21 cellular contexts compared by ENCODE assay signal in genomic region chrX:940691-941090, GRCh38.
"Had no signal": no experiment of that assay in that cellular context is flagged by ENCODE, and none has a peak within 500 bp of the region (broad histone marks: within the 10 kb centered on the region; RNA-seq: fewer than 3 reads in every experiment).

No MANE protein-coding gene starts in this region.

- H3K36me3 ChIP-seq: SJSA1 had no signal

- H3K4me2 ChIP-seq: KMS-11, SK-N-SH had no signal

- H3K9ac ChIP-seq: KMS-11, SK-N-SH had no signal

- H3K4me1 ChIP-seq: SJSA1 had no signal

- DNase-seq: activated B cell treated with CpG ODN at 0.5 μM for 24 hours; activated CD4-positive, alpha-beta T cell treated with anti-CD3 and anti-CD28 coated beads, Interleukin-2, amount 10 ng/mL, durations not matched to agents 7 days and 5 days; activated CD4-positive, alpha-beta T cell treated with anti-CD3 and anti-CD28 coated beads, Interleukin-2, amount 50 U/mL, for 48 hours; activated CD8-positive, alpha-beta T cell treated with anti-CD3 and anti-CD28 coated beads, Interleukin-2, amount 10 ng/mL, durations not matched to agents 7 days and 5 days; activated effector memory CD4-positive, alpha-beta T cell treated with Interleukin-2 at 50 U/mL for 16 hours; activated naive CD4-positive, alpha-beta T cell treated with anti-CD3 and anti-CD28 coated beads, Interleukin-2, amount 10 ng/mL, durations not matched to agents 7 days and 5 days; activated naive CD8-positive, alpha-beta T cell treated with anti-CD3 and anti-CD28 coated beads, Interleukin-2, amount 50 U/mL, for 24 hours; activated T-cell treated with anti-CD3 and anti-CD28 coated beads, Interleukin-2, amount 50 U/mL, for 48 hours; anterior cingulate cortex; caudate nucleus; NCI-H1092; NCI-H1436 treated with DMSO at 0.1 percent for 48 hours; NCI-H1694 treated with DMSO at 0.1 percent for 48 hours; NCI-H2029; NCI-H345; NCI-H524 treated with DMSO at 0.1 percent for 48 hours; SHP77 treated with DMSO at 0.1 percent for 48 hours; SK-N-SH had no signal

- H3K27me3 ChIP-seq: SJSA1 had no signal

- H3K4me3 ChIP-seq: SJSA1 had no signal

- H3K27ac ChIP-seq: KMS-11, SJSA1 had no signal

- ATAC-seq: activated CD8-positive, alpha-beta T cell treated with anti-CD3 and anti-CD28 coated beads, Interleukin-2, amount 10 ng/mL, durations not matched to agents 7 days and 5 days; activated naive CD8-positive, alpha-beta T cell treated with anti-CD3 and anti-CD28 coated beads, Interleukin-2, amount 50 U/mL, for 24 hours; Panc1 had no signal

- H3K9me3 ChIP-seq: SK-N-SH had no signal
